In genomic region chr14:61632401-61633195, GRCh38 we compare ENCODE assay signal across 18 cellular contexts.
"Had no signal": no experiment of that assay in that cellular context is flagged by ENCODE, and none has a peak within 500 bp of the region (broad histone marks: within the 10 kb centered on the region; RNA-seq: fewer than 3 reads in every experiment).

No MANE protein-coding gene starts in this region.

- H3K4me1 ChIP-seq: esophagus squamous epithelium, left ventricle myocardium inferior, prostate gland, right atrium auricular region, tibial nerve, vagina had no signal

- H3K9me3 ChIP-seq: esophagus squamous epithelium, heart right ventricle, left ventricle myocardium inferior, prostate gland, right atrium auricular region, tibial nerve, vagina had no signal

- H3K9ac ChIP-seq: neural progenitor cell had no signal

- DNase-seq: activated B cell treated with CpG ODN at 0.5 μM for 24 hours; activated CD4-positive, alpha-beta memory T cell treated with anti-CD3 and anti-CD28 coated beads for 36 hours; activated CD4-positive, alpha-beta T cell treated with anti-CD3 and anti-CD28 coated beads for 4 hours; activated naive CD8-positive, alpha-beta T cell treated with anti-CD3 and anti-CD28 coated beads for 36 hours; amniotic stem cell; effector memory CD4-positive, alpha-beta T cell; esophagus squamous epithelium; heart right ventricle; left ventricle myocardium inferior; mammary epithelial cell; naive B cell had no signal

- H3K4me3 Mint-ChIP-seq: activated B cell treated with CpG ODN at 0.5 μM for 24 hours; activated CD4-positive, alpha-beta memory T cell treated with anti-CD3 and anti-CD28 coated beads for 36 hours; activated naive CD8-positive, alpha-beta T cell treated with anti-CD3 and anti-CD28 coated beads for 36 hours; naive B cell; neural progenitor cell; stimulated activated naive CD8-positive, alpha-beta T cell treated with anti-CD3 and anti-CD28 coated beads, Interleukin-15, Interleukin-2, amounts not matched to agents 100 ng/mL and 50 ng/mL, for 24 hours had no signal

- H2AFZ ChIP-seq: neural progenitor cell had no signal

- H3K27me3 ChIP-seq: esophagus squamous epithelium, heart right ventricle, neural progenitor cell, right atrium auricular region, tibial nerve, vagina had no signal

- H3K4me2 ChIP-seq: neural progenitor cell had no signal

- H3K4me3 ChIP-seq: esophagus squamous epithelium, heart right ventricle, left ventricle myocardium inferior, neural progenitor cell, prostate gland, right atrium auricular region, skin epidermis, tibial nerve, vagina had no signal

- H3K36me3 Mint-ChIP-seq: activated CD4-positive, alpha-beta memory T cell treated with anti-CD3 and anti-CD28 coated beads for 36 hours; naive B cell; neural progenitor cell had no signal

- H3K27ac ChIP-seq: esophagus squamous epithelium, heart right ventricle, left ventricle myocardium inferior, neural progenitor cell, prostate gland, right atrium auricular region, skin epidermis, tibial nerve, vagina had no signal

- H3K27me3 Mint-ChIP-seq: activated B cell treated with CpG ODN at 0.5 μM for 24 hours; activated CD4-positive, alpha-beta memory T cell treated with anti-CD3 and anti-CD28 coated beads for 36 hours; activated naive CD8-positive, alpha-beta T cell treated with anti-CD3 and anti-CD28 coated beads for 36 hours; naive B cell; stimulated activated naive CD8-positive, alpha-beta T cell treated with anti-CD3 and anti-CD28 coated beads, Interleukin-15, Interleukin-2, amounts not matched to agents 100 ng/mL and 50 ng/mL, for 24 hours had no signal

- H3K36me3 ChIP-seq: esophagus squamous epithelium, heart right ventricle, left ventricle myocardium inferior, neural progenitor cell, prostate gland, right atrium auricular region, tibial nerve, vagina had no signal

- H3K27ac Mint-ChIP-seq: activated B cell treated with CpG ODN at 0.5 μM for 24 hours; activated CD4-positive, alpha-beta memory T cell treated with anti-CD3 and anti-CD28 coated beads for 36 hours; activated naive CD8-positive, alpha-beta T cell treated with anti-CD3 and anti-CD28 coated beads for 36 hours; neural progenitor cell; stimulated activated naive CD8-positive, alpha-beta T cell treated with anti-CD3 and anti-CD28 coated beads, Interleukin-15, Interleukin-2, amounts not matched to agents 100 ng/mL and 50 ng/mL, for 24 hours had no signal

- H3K9me3 Mint-ChIP-seq: activated B cell treated with CpG ODN at 0.5 μM for 24 hours; activated CD4-positive, alpha-beta memory T cell treated with anti-CD3 and anti-CD28 coated beads for 36 hours; neural progenitor cell had no signal
